In the genomic region with DNA sequence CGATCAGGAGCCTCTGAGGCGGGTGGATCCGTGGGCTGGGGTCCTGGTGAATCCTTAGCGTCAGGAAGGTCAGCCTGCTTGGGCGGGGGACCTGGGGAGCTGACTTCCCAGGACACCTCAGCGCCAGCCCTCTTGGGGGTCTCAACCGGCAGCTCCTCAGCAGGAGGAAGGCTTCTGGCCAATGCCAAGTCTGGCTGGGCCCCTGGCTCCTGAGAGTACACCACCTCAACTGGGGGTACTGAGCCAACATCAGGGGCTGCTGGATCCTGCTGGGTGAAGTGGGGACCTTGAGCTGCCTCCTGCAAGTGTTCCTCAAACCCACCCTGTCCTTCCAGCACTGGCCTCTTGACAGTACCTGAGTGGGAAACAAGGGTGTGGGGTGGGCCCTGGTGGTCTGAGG, we compare ENCODE assay signal across 18 cellular contexts. TPM values are rescaled to one million over a fixed set of nuclear protein-coding genes. Genes with fewer than 3 reads are reported as not detected.
DNase-seq lines count a peak whose midpoint lies in the region; ATAC-seq, FAIRE-seq and TF ChIP-seq lines count a peak whose summit lies in the region.
"Had no signal": no experiment of that assay in that cellular context is flagged by ENCODE, and none has a peak within 500 bp of the region (broad histone marks: within the 10 kb centered on the region; RNA-seq: fewer than 3 reads in every experiment).

No MANE protein-coding gene starts in this region.

- peaks cover 37% of the 10 kb centered on the region for H3K4me1 ChIP-seq in HepG2 (ENCODE audit: insufficient read depth, low read length)
- H3K4me1 ChIP-seq in right lobe of liver, result peaks cover 0 to 16% (median 0%) of the 10 kb centered on the region in 4 donors
- peaks cover 12% of the 10 kb centered on the region for H3K4me1 ChIP-seq in mucosa of stomach (ENCODE audit: control insufficient read depth, insufficient read depth, low read length)

- H3K36me3 ChIP-seq in HepG2 (replicated peaks in 1 of 2; ENCODE audit: control insufficient read depth in 1 of 2, insufficient read depth in 2 of 2, low read length in 2 of 2), result peaks cover 0 to 2% of the 10 kb centered on the region in 2 experiments; a peak in 2 of 5 replicates
- no peaks in the 10 kb centered on the region for H3K36me3 ChIP-seq in right lobe of liver
- H3K36me3 ChIP-seq in mucosa of stomach (ENCODE audit: control insufficient read depth, insufficient read depth, low read length), result no peaks in the 10 kb centered on the region

- TF ChIP-seq CTCF in HepG2 (CRISPR knock-in tag; IDR thresholded peaks at IDR 0.05) (no peak), right lobe of liver (IDR thresholded peaks at IDR 0.05) (no peak), foreskin fibroblast (IDR thresholded peaks at IDR 0.05; ENCODE audit: low read depth, low read length) (no peak)

- H3K27ac Mint-ChIP-seq in T-helper 17 cell, result peak overlapping the region; percentile 53

- no peak overlapping the region for H3K4me3 Mint-ChIP-seq in T-helper 17 cell

- in situ Hi-C loops in HepG2 (cut with HindIII; ENCODE audit: extremely low pct_ligation_motif_present, low pct_unique_long_range_greater_than_20kb), result no loop called here

- FAIRE-seq in HepG2 (lab: Jason Lieb, UNC), result no peak
- FAIRE-seq: GM12892, HTR-8/SVneo had no signal

- no peak for TF ChIP-seq POLR2A in HepG2 (IDR thresholded peaks at IDR 0.05; ENCODE audit: insufficient read depth in 1 of 2, low read depth in 2 of 2, low read length in 2 of 2)
- TF ChIP-seq POLR2A in right lobe of liver (IDR thresholded peaks at IDR 0.05), result no peak

- H3K9ac ChIP-seq in HepG2 (ENCODE audit: insufficient read depth, low read depth, low read length), result no peak overlapping the region
- peak overlapping the region; percentile 7 for H3K9ac ChIP-seq in mucosa of stomach (ENCODE audit: low read length)
- H3K9ac ChIP-seq: BLaER1 had no signal

- H4K20me1 ChIP-seq in HepG2 (ENCODE audit: insufficient read depth, low read length), result no peaks in the 10 kb centered on the region
- H4K20me1 ChIP-seq: BLaER1 had no signal

- peaks cover 9% of the 10 kb centered on the region for H3K4me1 Mint-ChIP-seq in T-helper 17 cell

- H3K4me2 ChIP-seq in HepG2 (ENCODE audit: low read depth, low read length), result no peak overlapping the region
- H3K4me2 ChIP-seq: BLaER1 had no signal

- no peak overlapping the region for H2AFZ ChIP-seq in HepG2 (ENCODE audit: low read length)

- H3K27me3 ChIP-seq in HepG2 (ENCODE audit: control insufficient read depth in 1 of 2, insufficient read depth in 2 of 2, low read length in 2 of 2) (no peaks in the 10 kb centered on the region), right lobe of liver (no peaks in the 10 kb centered on the region), mucosa of stomach (ENCODE audit: control insufficient read depth, insufficient read depth, low read length) (peaks cover 7% of the 10 kb centered on the region)
- H3K27me3 ChIP-seq: BLaER1 had no signal

- no peaks in the 10 kb centered on the region for H3K27me3 Mint-ChIP-seq in T-helper 17 cell
- H3K27me3 Mint-ChIP-seq: CD8-positive, alpha-beta memory T cell had no signal

- ATAC-seq in HepG2, result no peak
- ATAC-seq in right lobe of liver, result no peak
- ATAC-seq in T-helper 17 cell, result no peak
- no peak for ATAC-seq in sciatic nerve
- no peak for ATAC-seq in HG02970 (IDR thresholded peaks at IDR 0.05; ENCODE audit: low FRiP score, unreplicated experiment)

- H3K4me3 ChIP-seq in HepG2 (replicated peaks in 1 of 3; ENCODE audit: insufficient read depth in 1 of 3, low read depth in 2 of 3, low read length in 3 of 3) (no peak overlapping the region), right lobe of liver (no peak overlapping the region), mucosa of stomach (ENCODE audit: low read length) (no peak overlapping the region), foreskin fibroblast (ENCODE audit: low read depth in 1 of 2, low read length in 2 of 2) (no peak overlapping the region)
- H3K4me3 ChIP-seq: BLaER1 had no signal

- no peak for DNase-seq in HepG2 (ENCODE audit: low spot score)
- no peak for DNase-seq in right lobe of liver
- no peak for DNase-seq in T-helper 17 cell
- DNase-seq in sciatic nerve (ENCODE audit: low spot score), result peak; percentile 54
- DNase-seq in activated T-cell treated with anti-CD3 and anti-CD28 coated beads, Interleukin-2, amount 50 U/mL, for 1 hour, result no peak
- no peak for DNase-seq in foreskin fibroblast
- DNase-seq: 8988T; AML-193; Caco-2; CD8-positive, alpha-beta memory T cell; DND-41; GDM1 had no signal

- CTCF ChIA-PET in HepG2 (lab: Yijun Ruan, JAX; ENCODE audit: low intra/inter-chr PET ratio, low total read pairs), result no interaction called here

- intact Hi-C loops in HepG2 (cut with micrococcal nuclease; ENCODE audit: unreplicated experiment) (loop anchor here (5.0 to 10.0 kb wide), 2 partner anchors 47 to 56 kb away; partner anchors contain the start of gene IL17RE), right lobe of liver (cut with DNase I) (no loop called here), sciatic nerve (cut with DNase I) (no loop called here)

- TF ChIP-seq EP300 in HepG2 (IDR thresholded peaks at IDR 0.05; ENCODE audit: low read depth in 2 of 2, low read length in 2 of 2), result no peak
- no peak for TF ChIP-seq EP300 in HepG2 (CRISPR knock-in tag; IDR thresholded peaks at IDR 0.05; ENCODE audit: borderline replicate concordance)

- peaks cover 3% of the 10 kb centered on the region for H3K79me2 ChIP-seq in HepG2 (ENCODE audit: insufficient read depth, low read length)

- POLR2A ChIA-PET in HepG2 (lab: Yijun Ruan, JAX), result interaction anchor here (1.1 to 1.6 kb wide), 2 partner anchors 16 to 56 kb away, joined by 3 to 11 read pairs; partner anchors contain the start of gene CRELD1

- no TSS peak for BruUV-seq in HepG2 (replicated peaks; lab: Mats Ljungman, UMichigan)

- H3K27ac ChIP-seq in HepG2 (ENCODE audit: extremely low read length, insufficient read depth, low read length), result no peak overlapping the region
- H3K27ac ChIP-seq in right lobe of liver, result no peak overlapping the region
- H3K27ac ChIP-seq: BLaER1 had no signal

- H3K36me3 Mint-ChIP-seq in T-helper 17 cell (ENCODE audit: low read depth), result no peaks in the 10 kb centered on the region

- 100% methylated on average over 7 of the region's 7 CpGs for WGBS in HepG2 (ENCODE audit: low lambda C conversion rate)
- WGBS in right lobe of liver (ENCODE audit: insufficient coverage, low coverage, low lambda C conversion rate, missing lambda C conversion rate), result no CpG with 5 or more reads among the region's 7 CpGs

- H3K9me3 ChIP-seq in HepG2 (ENCODE audit: low read length), result no peaks in the 10 kb centered on the region
- no peaks in the 10 kb centered on the region for H3K9me3 ChIP-seq in right lobe of liver
- H3K9me3 ChIP-seq in T-helper 17 cell (ENCODE audit: control insufficient read depth, low read length, poor library complexity, severe bottlenecking), result no peaks in the 10 kb centered on the region
- H3K9me3 ChIP-seq in mucosa of stomach (ENCODE audit: control insufficient read depth, low read length), result no peaks in the 10 kb centered on the region
- H3K9me3 ChIP-seq: BLaER1, Caco-2 had no signal

- no peak for TF ChIP-seq RAD21 in HepG2 (CRISPR knock-in tag; IDR thresholded peaks at IDR 0.05)

RNA-seq across cellular contexts. Expression of gene PRRT3, which starts 3.1 kb away (rescaled TPM):
- total RNA-seq in HepG2 (2016; rRNA removed; fragmentation: Illumina TruSeq; extraction: Trizol), result 0.29 and 0.44 TPM in 2 replicates
- total RNA-seq in HepG2 (2016; cell fraction: cytosol; rRNA removed; fragmentation: Illumina TruSeq; extraction: Trizol; ENCODE audit: low read depth), result 0.30 and 0.44 TPM in 2 replicates
- 0.19 and 0.37 TPM in 2 replicates for total RNA-seq in HepG2 (2016; cell fraction: insoluble cytoplasmic fraction; rRNA removed; fragmentation: Illumina TruSeq; extraction: Trizol)
- 0.37 and 0.41 TPM in 2 replicates for total RNA-seq in HepG2 (2016; cell fraction: membrane; rRNA removed; fragmentation: Illumina TruSeq; extraction: Trizol)
- 0.34 and 0.47 TPM in 2 replicates for total RNA-seq in HepG2 (2016; cell fraction: nucleus; rRNA removed; fragmentation: Illumina TruSeq; extraction: Trizol)
- polyA plus RNA-seq in HepG2 (2011; rRNA removed), result 0.22 and 0.26 TPM in 2 replicates
- 0.21 and 0.32 TPM in 2 replicates for polyA plus RNA-seq in HepG2 (2011; cell fraction: cytosol; rRNA removed)
- polyA plus RNA-seq in HepG2 (2011; cell fraction: nucleus; rRNA removed), result 0.61 and 0.68 TPM in 2 replicates
- 0.27 and 0.59 TPM in 2 replicates for polyA plus RNA-seq in HepG2 (2012)
- 0.18 and 0.20 TPM in 2 replicates for polyA plus RNA-seq in HepG2 (2016; cell fraction: cytosol; fragmentation: Illumina TruSeq; extraction: Trizol; ENCODE audit: low read depth)
- polyA plus RNA-seq in HepG2 (2016; cell fraction: insoluble cytoplasmic fraction; fragmentation: Illumina TruSeq; extraction: Trizol; ENCODE audit: low read depth), result 0.21 and 0.25 TPM in 2 replicates
- polyA plus RNA-seq in HepG2 (2016; cell fraction: membrane; fragmentation: Illumina TruSeq; extraction: Trizol; ENCODE audit: low read depth), result 0.25 and 0.29 TPM in 2 replicates
- polyA plus RNA-seq in HepG2 (2016; cell fraction: nucleus; fragmentation: Illumina TruSeq; extraction: Trizol; ENCODE audit: insufficient read depth, low read depth), result 0.30 and 0.43 TPM in 2 replicates
- polyA minus RNA-seq in HepG2 (2011; rRNA and poly(A)+ RNA removed; ENCODE audit: low replicate concordance), result 0.63 and 0.66 TPM in 2 replicates
- 0.18 and 0.30 TPM in 2 replicates for polyA minus RNA-seq in HepG2 (2011; cell fraction: cytosol; rRNA and poly(A)+ RNA removed)
- polyA minus RNA-seq in HepG2 (2011; cell fraction: nucleus; rRNA and poly(A)+ RNA removed), result 0.75 and 0.90 TPM in 2 replicates
- under 1 TPM; 0.19 to 0.92 (median 0.35) TPM for total RNA-seq in right lobe of liver
- total RNA-seq in T-helper 17 cell, result 1 to 10 TPM; 5.8 to 5.9 TPM
- total RNA-seq in sciatic nerve, result 1.5 TPM

RNA-seq across cellular contexts. Expression of gene CRELD1, which starts 15.5 kb away (rescaled TPM):
- total RNA-seq in HepG2 (2016; rRNA removed; fragmentation: Illumina TruSeq; extraction: Trizol) (12.0 and 27.1 TPM in 2 replicates), right lobe of liver (10 to 100 TPM; 22.4 to 43.5 (median 30.5) TPM), T-helper 17 cell (10 to 100 TPM; 15.5 to 20.0 TPM), sciatic nerve (36.5 TPM)
- 5.5 and 6.3 TPM in 2 replicates for total RNA-seq in HepG2 (2016; cell fraction: cytosol; rRNA removed; fragmentation: Illumina TruSeq; extraction: Trizol; ENCODE audit: low read depth)
- total RNA-seq in HepG2 (2016; cell fraction: insoluble cytoplasmic fraction; rRNA removed; fragmentation: Illumina TruSeq; extraction: Trizol), result 10.5 and 28.2 TPM in 2 replicates
- total RNA-seq in HepG2 (2016; cell fraction: membrane; rRNA removed; fragmentation: Illumina TruSeq; extraction: Trizol), result 8.2 and 8.3 TPM in 2 replicates
- 29.9 and 34.8 TPM in 2 replicates for total RNA-seq in HepG2 (2016; cell fraction: nucleus; rRNA removed; fragmentation: Illumina TruSeq; extraction: Trizol)
- polyA plus RNA-seq in HepG2 (2011; rRNA removed), result 61.9 and 75.9 TPM in 2 replicates
- polyA plus RNA-seq in HepG2 (2011; cell fraction: cytosol; rRNA removed), result 73.8 and 82.2 TPM in 2 replicates
- polyA plus RNA-seq in HepG2 (2011; cell fraction: nucleus; rRNA removed), result 172 and 195 TPM in 2 replicates
- 41.6 and 60.4 TPM in 2 replicates for polyA plus RNA-seq in HepG2 (2012)
- polyA plus RNA-seq in HepG2 (2016; cell fraction: cytosol; fragmentation: Illumina TruSeq; extraction: Trizol; ENCODE audit: low read depth), result 3.9 and 4.5 TPM in 2 replicates
- polyA plus RNA-seq in HepG2 (2016; cell fraction: insoluble cytoplasmic fraction; fragmentation: Illumina TruSeq; extraction: Trizol; ENCODE audit: low read depth), result 9.1 and 10.0 TPM in 2 replicates
- polyA plus RNA-seq in HepG2 (2016; cell fraction: membrane; fragmentation: Illumina TruSeq; extraction: Trizol; ENCODE audit: low read depth), result 6.9 and 8.5 TPM in 2 replicates
- 74.9 and 77.9 TPM in 2 replicates for polyA plus RNA-seq in HepG2 (2016; cell fraction: nucleus; fragmentation: Illumina TruSeq; extraction: Trizol; ENCODE audit: insufficient read depth, low read depth)
- polyA minus RNA-seq in HepG2 (2011; rRNA and poly(A)+ RNA removed; ENCODE audit: low replicate concordance), result 9.2 and 39.2 TPM in 2 replicates
- polyA minus RNA-seq in HepG2 (2011; cell fraction: cytosol; rRNA and poly(A)+ RNA removed), result 10.7 and 13.6 TPM in 2 replicates
- 19.3 and 20.9 TPM in 2 replicates for polyA minus RNA-seq in HepG2 (2011; cell fraction: nucleus; rRNA and poly(A)+ RNA removed)

RNA-seq across cellular contexts. Expression of gene IL17RC, which starts 32.2 kb away (rescaled TPM):
- total RNA-seq in HepG2 (2016; rRNA removed; fragmentation: Illumina TruSeq; extraction: Trizol) (10.7 and 20.7 TPM in 2 replicates), right lobe of liver (10 to 100 TPM; 19.5 to 53.4 (median 40.1) TPM), T-helper 17 cell (under 1 TPM; 0.47 to 0.92 TPM), sciatic nerve (33.2 TPM)
- 5.7 and 7.7 TPM in 2 replicates for total RNA-seq in HepG2 (2016; cell fraction: cytosol; rRNA removed; fragmentation: Illumina TruSeq; extraction: Trizol; ENCODE audit: low read depth)
- total RNA-seq in HepG2 (2016; cell fraction: insoluble cytoplasmic fraction; rRNA removed; fragmentation: Illumina TruSeq; extraction: Trizol), result 8.6 and 18.1 TPM in 2 replicates
- 11.4 and 12.8 TPM in 2 replicates for total RNA-seq in HepG2 (2016; cell fraction: membrane; rRNA removed; fragmentation: Illumina TruSeq; extraction: Trizol)
- total RNA-seq in HepG2 (2016; cell fraction: nucleus; rRNA removed; fragmentation: Illumina TruSeq; extraction: Trizol), result 21.6 and 25.0 TPM in 2 replicates
- 24.0 and 31.7 TPM in 2 replicates for polyA plus RNA-seq in HepG2 (2011; rRNA removed)
- 13.6 and 19.2 TPM in 2 replicates for polyA plus RNA-seq in HepG2 (2011; cell fraction: cytosol; rRNA removed)
- polyA plus RNA-seq in HepG2 (2011; cell fraction: nucleus; rRNA removed), result 108 and 112 TPM in 2 replicates
- 13.5 and 15.0 TPM in 2 replicates for polyA plus RNA-seq in HepG2 (2012)
- 4.6 and 5.5 TPM in 2 replicates for polyA plus RNA-seq in HepG2 (2016; cell fraction: cytosol; fragmentation: Illumina TruSeq; extraction: Trizol; ENCODE audit: low read depth)
- 7.3 and 9.2 TPM in 2 replicates for polyA plus RNA-seq in HepG2 (2016; cell fraction: insoluble cytoplasmic fraction; fragmentation: Illumina TruSeq; extraction: Trizol; ENCODE audit: low read depth)
- polyA plus RNA-seq in HepG2 (2016; cell fraction: membrane; fragmentation: Illumina TruSeq; extraction: Trizol; ENCODE audit: low read depth), result 9.4 and 10.5 TPM in 2 replicates
- polyA plus RNA-seq in HepG2 (2016; cell fraction: nucleus; fragmentation: Illumina TruSeq; extraction: Trizol; ENCODE audit: insufficient read depth, low read depth), result 42.0 and 44.2 TPM in 2 replicates
- polyA minus RNA-seq in HepG2 (2011; rRNA and poly(A)+ RNA removed; ENCODE audit: low replicate concordance), result 31.2 and 33.6 TPM in 2 replicates
- 11.5 and 11.9 TPM in 2 replicates for polyA minus RNA-seq in HepG2 (2011; cell fraction: cytosol; rRNA and poly(A)+ RNA removed)
- 21.0 and 29.7 TPM in 2 replicates for polyA minus RNA-seq in HepG2 (2011; cell fraction: nucleus; rRNA and poly(A)+ RNA removed)

RNA-seq across cellular contexts. Expression of gene EMC3, which starts 37.5 kb away (rescaled TPM):
- total RNA-seq in HepG2 (2016; rRNA removed; fragmentation: Illumina TruSeq; extraction: Trizol) (40.8 and 66.8 TPM in 2 replicates), right lobe of liver (10 to 100 TPM; 37.3 to 67.9 (median 51.2) TPM), T-helper 17 cell (10 to 100 TPM; 41.8 to 60.6 TPM), sciatic nerve (51.6 TPM)
- 14.6 and 17.1 TPM in 2 replicates for total RNA-seq in HepG2 (2016; cell fraction: cytosol; rRNA removed; fragmentation: Illumina TruSeq; extraction: Trizol; ENCODE audit: low read depth)
- 41.6 and 65.7 TPM in 2 replicates for total RNA-seq in HepG2 (2016; cell fraction: insoluble cytoplasmic fraction; rRNA removed; fragmentation: Illumina TruSeq; extraction: Trizol)
- total RNA-seq in HepG2 (2016; cell fraction: membrane; rRNA removed; fragmentation: Illumina TruSeq; extraction: Trizol), result 19.9 and 22.1 TPM in 2 replicates
- 47.8 and 53.5 TPM in 2 replicates for total RNA-seq in HepG2 (2016; cell fraction: nucleus; rRNA removed; fragmentation: Illumina TruSeq; extraction: Trizol)
- polyA plus RNA-seq in HepG2 (2011; rRNA removed), result 86.6 and 90.5 TPM in 2 replicates
- 65.3 and 87.0 TPM in 2 replicates for polyA plus RNA-seq in HepG2 (2011; cell fraction: cytosol; rRNA removed)
- 27.6 and 31.9 TPM in 2 replicates for polyA plus RNA-seq in HepG2 (2011; cell fraction: nucleus; rRNA removed)
- polyA plus RNA-seq in HepG2 (2012), result 39.7 and 61.7 TPM in 2 replicates
- 24.0 and 26.2 TPM in 2 replicates for polyA plus RNA-seq in HepG2 (2016; cell fraction: cytosol; fragmentation: Illumina TruSeq; extraction: Trizol; ENCODE audit: low read depth)
- 36.3 and 39.9 TPM in 2 replicates for polyA plus RNA-seq in HepG2 (2016; cell fraction: insoluble cytoplasmic fraction; fragmentation: Illumina TruSeq; extraction: Trizol; ENCODE audit: low read depth)
- 16.5 and 19.2 TPM in 2 replicates for polyA plus RNA-seq in HepG2 (2016; cell fraction: membrane; fragmentation: Illumina TruSeq; extraction: Trizol; ENCODE audit: low read depth)
- polyA plus RNA-seq in HepG2 (2016; cell fraction: nucleus; fragmentation: Illumina TruSeq; extraction: Trizol; ENCODE audit: insufficient read depth, low read depth), result 76.8 and 84.3 TPM in 2 replicates
- polyA minus RNA-seq in HepG2 (2011; rRNA and poly(A)+ RNA removed; ENCODE audit: low replicate concordance), result 52.3 and 99.5 TPM in 2 replicates
- 18.1 and 22.0 TPM in 2 replicates for polyA minus RNA-seq in HepG2 (2011; cell fraction: cytosol; rRNA and poly(A)+ RNA removed)
- polyA minus RNA-seq in HepG2 (2011; cell fraction: nucleus; rRNA and poly(A)+ RNA removed), result 11.1 and 14.2 TPM in 2 replicates

RNA-seq across cellular contexts. Expression of gene IL17RE, which starts 46.5 kb away (rescaled TPM):
- total RNA-seq in HepG2 (2016; rRNA removed; fragmentation: Illumina TruSeq; extraction: Trizol) (6.7 and 14.5 TPM in 2 replicates), right lobe of liver (1 to 10 TPM; 1.1 to 4.6 (median 2.2) TPM), T-helper 17 cell (10 to 100 TPM; 10.1 to 12.4 TPM), sciatic nerve (5.3 TPM)
- 2.7 and 3.5 TPM in 2 replicates for total RNA-seq in HepG2 (2016; cell fraction: cytosol; rRNA removed; fragmentation: Illumina TruSeq; extraction: Trizol; ENCODE audit: low read depth)
- total RNA-seq in HepG2 (2016; cell fraction: insoluble cytoplasmic fraction; rRNA removed; fragmentation: Illumina TruSeq; extraction: Trizol), result 6.0 and 11.8 TPM in 2 replicates
- total RNA-seq in HepG2 (2016; cell fraction: membrane; rRNA removed; fragmentation: Illumina TruSeq; extraction: Trizol), result 4.7 and 5.3 TPM in 2 replicates
- total RNA-seq in HepG2 (2016; cell fraction: nucleus; rRNA removed; fragmentation: Illumina TruSeq; extraction: Trizol), result 15.9 and 16.0 TPM in 2 replicates
- polyA plus RNA-seq in HepG2 (2011; rRNA removed), result 24.1 and 36.3 TPM in 2 replicates
- polyA plus RNA-seq in HepG2 (2011; cell fraction: cytosol; rRNA removed), result 12.1 and 13.8 TPM in 2 replicates
- 99.7 and 101 TPM in 2 replicates for polyA plus RNA-seq in HepG2 (2011; cell fraction: nucleus; rRNA removed)
- polyA plus RNA-seq in HepG2 (2012), result 13.7 and 18.1 TPM in 2 replicates
- polyA plus RNA-seq in HepG2 (2016; cell fraction: cytosol; fragmentation: Illumina TruSeq; extraction: Trizol; ENCODE audit: low read depth), result 2.0 and 2.3 TPM in 2 replicates
- 7.0 and 8.1 TPM in 2 replicates for polyA plus RNA-seq in HepG2 (2016; cell fraction: insoluble cytoplasmic fraction; fragmentation: Illumina TruSeq; extraction: Trizol; ENCODE audit: low read depth)
- polyA plus RNA-seq in HepG2 (2016; cell fraction: membrane; fragmentation: Illumina TruSeq; extraction: Trizol; ENCODE audit: low read depth), result 3.3 and 3.7 TPM in 2 replicates
- 31.0 and 39.3 TPM in 2 replicates for polyA plus RNA-seq in HepG2 (2016; cell fraction: nucleus; fragmentation: Illumina TruSeq; extraction: Trizol; ENCODE audit: insufficient read depth, low read depth)
- 2.4 and 35.1 TPM in 2 replicates for polyA minus RNA-seq in HepG2 (2011; rRNA and poly(A)+ RNA removed; ENCODE audit: low replicate concordance)
- 6.0 and 7.9 TPM in 2 replicates for polyA minus RNA-seq in HepG2 (2011; cell fraction: cytosol; rRNA and poly(A)+ RNA removed)
- polyA minus RNA-seq in HepG2 (2011; cell fraction: nucleus; rRNA and poly(A)+ RNA removed), result 22.7 and 33.4 TPM in 2 replicates
- total RNA-seq: H4 had no signal
